Comparison of ENCODE assay signal across 28 cellular contexts in the genomic region with DNA sequence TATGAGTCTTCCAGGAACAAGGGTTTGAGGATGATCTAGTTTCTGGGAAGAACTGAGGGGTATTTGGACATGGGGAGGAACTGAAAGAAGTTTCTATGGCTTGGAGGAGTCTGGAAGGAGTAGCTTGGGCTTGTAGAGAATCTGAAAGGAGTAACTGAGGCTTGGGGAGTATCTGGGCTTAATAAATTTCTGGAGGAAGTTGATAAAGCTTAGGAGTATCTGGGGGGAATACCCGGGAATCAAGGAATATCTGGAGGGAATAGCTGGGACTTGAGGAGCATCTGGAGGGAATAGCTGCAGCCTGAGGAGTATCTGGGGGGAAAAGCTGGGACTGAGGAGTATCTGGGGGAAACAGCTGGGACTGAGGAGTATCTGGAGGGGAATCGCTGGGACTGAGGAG. TPM values are rescaled to one million over a fixed set of nuclear protein-coding genes. Genes with fewer than 3 reads are reported as not detected.
A peak's percentile ranks its signal among the peaks of the same experiment; 100 is the strongest.
DNase-seq lines count a peak whose midpoint lies in the region; ATAC-seq and TF ChIP-seq lines count a peak whose summit lies in the region.
"Had no signal": no experiment of that assay in that cellular context is flagged by ENCODE, and none has a peak within 500 bp of the region (broad histone marks: within the 10 kb centered on the region; RNA-seq: fewer than 3 reads in every experiment).

No MANE protein-coding gene starts in this region.

- no peak overlapping the region for H3K9ac ChIP-seq in trophoblast cell (ENCODE audit: low read length)
- H3K9ac ChIP-seq: BLaER1 had no signal

- no peak overlapping the region for H3K14ac ChIP-seq in trophoblast cell (ENCODE audit: low read length)

- H3K27me3 ChIP-seq in trophoblast cell (ENCODE audit: insufficient read depth, low read length), result no peaks in the 10 kb centered on the region
- H3K27me3 ChIP-seq: BE2C, BLaER1 had no signal

- H3K36me3 ChIP-seq in HEK293 (ENCODE audit: control insufficient read depth in 2 of 2, insufficient read depth in 1 of 2, low read length in 2 of 2) (peaks cover 6 to 22% of the 10 kb centered on the region in 2 experiments; a peak in 2 of 3 replicates), trophoblast cell (ENCODE audit: control insufficient read depth in 1 of 2, insufficient read depth in 2 of 2, low read length in 2 of 2) (peaks cover 0 to 9% of the 10 kb centered on the region in 2 experiments)

- no CpG with 5 or more reads among the region's 2 CpGs for WGBS in trophoblast cell (ENCODE audit: extremely low coverage, insufficient coverage, insufficient read length)

- H3K79me2 ChIP-seq in trophoblast cell (ENCODE audit: control insufficient read depth, insufficient read depth, low read length, poor library complexity), result no peaks in the 10 kb centered on the region

- H3K23ac ChIP-seq in trophoblast cell (ENCODE audit: low read length), result no peak overlapping the region

- no peak overlapping the region for H3K4me3 Mint-ChIP-seq in activated T-helper 1 cell treated with anti-CD3 and anti-CD28 coated beads, Interleukin-12 subunit alpha, Interleukin-12 subunit beta, Interleukin-2, Interleukin-4 antibody, amounts not matched to agents 30 ng/mL and 10 ng/mL and 1 ng/mL, durations not matched to agents 14 hours and 24 hours and 36 hours
- peak overlapping the region; percentile 11 for H3K4me3 Mint-ChIP-seq in endothelial cell (ENCODE audit: unreplicated experiment)
- H3K4me3 Mint-ChIP-seq: CD14-positive monocyte; CD4-positive, alpha-beta memory T cell; CD8-positive, alpha-beta memory T cell had no signal

- H2BK120ac ChIP-seq in trophoblast cell (ENCODE audit: insufficient read depth, low read length, poor library complexity), result no peak overlapping the region

- H3K4me1 Mint-ChIP-seq in activated T-helper 1 cell treated with anti-CD3 and anti-CD28 coated beads, Interleukin-12 subunit alpha, Interleukin-12 subunit beta, Interleukin-2, Interleukin-4 antibody, amounts not matched to agents 30 ng/mL and 10 ng/mL and 1 ng/mL, durations not matched to agents 14 hours and 24 hours and 36 hours (ENCODE audit: low read depth), result no peaks in the 10 kb centered on the region
- no peaks in the 10 kb centered on the region for H3K4me1 Mint-ChIP-seq in endothelial cell (ENCODE audit: unreplicated experiment)
- H3K4me1 Mint-ChIP-seq: CD4-positive, alpha-beta memory T cell had no signal

- CTCF ChIA-PET in HEK293 (lab: Yijun Ruan, JAX), result interaction anchor here (0.7 to 1.3 kb wide), 2 partner anchors 53 to 135 kb away, joined by 4 to 8 read pairs; no protein-coding TSS in a partner anchor

- H3K9me3 Mint-ChIP-seq in activated T-helper 1 cell treated with anti-CD3 and anti-CD28 coated beads, Interleukin-12 subunit alpha, Interleukin-12 subunit beta, Interleukin-2, Interleukin-4 antibody, amounts not matched to agents 30 ng/mL and 10 ng/mL and 1 ng/mL, durations not matched to agents 14 hours and 24 hours and 36 hours, result peaks cover 38% of the 10 kb centered on the region
- H3K9me3 Mint-ChIP-seq in endothelial cell (ENCODE audit: unreplicated experiment), result no peaks in the 10 kb centered on the region

- no peak overlapping the region for H2AK5ac ChIP-seq in trophoblast cell (ENCODE audit: low read length)

- no peak for DNase-seq in activated T-helper 1 cell treated with anti-CD3 and anti-CD28 coated beads, Interleukin-12 subunit alpha, Interleukin-12 subunit beta, Interleukin-2, Interleukin-4 antibody, amounts not matched to agents 30 ng/mL and 10 ng/mL and 1 ng/mL, durations not matched to agents 14 hours and 24 hours and 36 hours (ENCODE audit: low spot score)
- DNase-seq in endothelial cell (ENCODE audit: low spot score) (no peak), SHP77 (lab: John Stamatoyannopoulos, UW) (no peak), trophoblast cell (no peak)
- DNase-seq: 8988T; ACHN; BE2C; C1 segment of cervical spinal cord; CD4-positive, alpha-beta memory T cell; CD4-positive, CD25-positive, alpha-beta regulatory T cell; CD8-positive, alpha-beta memory T cell; COR-L47; DMS 273 treated with DMSO at 0.1 percent for 48 hours; DMS153; DMS53; DMS79; DND-41; EL; GDM1 had no signal

- H2AFZ ChIP-seq in trophoblast cell (ENCODE audit: insufficient read depth, low read length, poor library complexity), result no peak overlapping the region

- H3K79me1 ChIP-seq in trophoblast cell (ENCODE audit: low read length), result no peaks in the 10 kb centered on the region

- H3K9me3 ChIP-seq in HEK293 (ENCODE audit: control insufficient read depth, insufficient read depth, low read depth, low read length), result no peaks in the 10 kb centered on the region
- peaks cover 9% of the 10 kb centered on the region for H3K9me3 ChIP-seq in trophoblast cell (ENCODE audit: insufficient read depth, low read depth, low read length)
- H3K9me3 ChIP-seq: BE2C had no signal

- POLR2A ChIA-PET in HEK293 (lab: Yijun Ruan, JAX), result interaction anchor here (0.6 to 4.1 kb wide), 3 partner anchors 12 to 43 kb away, joined by 4 to 29 read pairs (median 4); a partner anchor contains a TSS

- no peak overlapping the region for H3K27ac ChIP-seq in HEK293 (ENCODE audit: extremely low read depth, low read depth, low read length)
- H3K27ac ChIP-seq in trophoblast cell (ENCODE audit: low read depth, low read length), result no peak overlapping the region
- H3K27ac ChIP-seq: BLaER1 had no signal

- TF ChIP-seq CTCF in HEK293 (tag by site-specific recombination; IDR thresholded peaks at IDR 0.05) (no peak), endothelial cell (IDR thresholded peaks at IDR 0.05; ENCODE audit: unreplicated experiment) (no peak)

- no peaks in the 10 kb centered on the region for H3K27me3 Mint-ChIP-seq in activated T-helper 1 cell treated with anti-CD3 and anti-CD28 coated beads, Interleukin-12 subunit alpha, Interleukin-12 subunit beta, Interleukin-2, Interleukin-4 antibody, amounts not matched to agents 30 ng/mL and 10 ng/mL and 1 ng/mL, durations not matched to agents 14 hours and 24 hours and 36 hours (ENCODE audit: insufficient read depth)
- peaks cover 9% of the 10 kb centered on the region for H3K27me3 Mint-ChIP-seq in endothelial cell (ENCODE audit: unreplicated experiment)
- H3K27me3 Mint-ChIP-seq: CD4-positive, alpha-beta memory T cell; CD8-positive, alpha-beta memory T cell had no signal

- peak overlapping the region; percentile 16 for H3K27ac Mint-ChIP-seq in activated T-helper 1 cell treated with anti-CD3 and anti-CD28 coated beads, Interleukin-12 subunit alpha, Interleukin-12 subunit beta, Interleukin-2, Interleukin-4 antibody, amounts not matched to agents 30 ng/mL and 10 ng/mL and 1 ng/mL, durations not matched to agents 14 hours and 24 hours and 36 hours
- no peak overlapping the region for H3K27ac Mint-ChIP-seq in endothelial cell (ENCODE audit: unreplicated experiment)

- no peak overlapping the region for H4K8ac ChIP-seq in trophoblast cell (ENCODE audit: low read depth, low read length)

- H3K4me3 ChIP-seq in HEK293 (ENCODE audit: low read depth, low read length) (no peak overlapping the region), trophoblast cell (ENCODE audit: low read depth, low read length) (no peak overlapping the region)
- H3K4me3 ChIP-seq: BLaER1, GM12878 had no signal

- ATAC-seq in GM21717 (IDR thresholded peaks at IDR 0.05; ENCODE audit: unreplicated experiment), result no peak
- ATAC-seq: GM12878 had no signal

- no peak overlapping the region for H3K4me2 ChIP-seq in trophoblast cell (ENCODE audit: low read length)
- H3K4me2 ChIP-seq: BLaER1 had no signal

- H3K4me1 ChIP-seq in HEK293 (ENCODE audit: control insufficient read depth, insufficient read depth, low read length), result no peaks in the 10 kb centered on the region
- no peaks in the 10 kb centered on the region for H3K4me1 ChIP-seq in trophoblast cell (ENCODE audit: control insufficient read depth in 1 of 2, insufficient read depth in 2 of 2, low read length in 2 of 2)
- H3K4me1 ChIP-seq: BE2C, BLaER1 had no signal

- peaks cover 20% of the 10 kb centered on the region for H3K36me3 Mint-ChIP-seq in activated T-helper 1 cell treated with anti-CD3 and anti-CD28 coated beads, Interleukin-12 subunit alpha, Interleukin-12 subunit beta, Interleukin-2, Interleukin-4 antibody, amounts not matched to agents 30 ng/mL and 10 ng/mL and 1 ng/mL, durations not matched to agents 14 hours and 24 hours and 36 hours (ENCODE audit: low read depth)
- H3K36me3 Mint-ChIP-seq in endothelial cell (ENCODE audit: low read depth, unreplicated experiment), result peaks cover 45% of the 10 kb centered on the region
- H3K36me3 Mint-ChIP-seq: CD14-positive monocyte; CD4-positive, alpha-beta memory T cell; CD4-positive, CD25-positive, alpha-beta regulatory T cell; CD8-positive, alpha-beta memory T cell had no signal

- H3K18ac ChIP-seq in trophoblast cell (ENCODE audit: low read length), result no peak overlapping the region

- no peak overlapping the region for H2BK5ac ChIP-seq in trophoblast cell (ENCODE audit: low read depth, low read length, poor library complexity)

- H4K91ac ChIP-seq in trophoblast cell (ENCODE audit: low read depth, low read length), result no peak overlapping the region

- H2BK12ac ChIP-seq in trophoblast cell (ENCODE audit: low read length), result no peak overlapping the region

- intact Hi-C loops in activated T-helper 1 cell treated with anti-CD3 and anti-CD28 coated beads, Interleukin-12 subunit alpha, Interleukin-12 subunit beta, Interleukin-2, Interleukin-4 antibody, amounts not matched to agents 30 ng/mL and 10 ng/mL and 1 ng/mL, durations not matched to agents 14 hours and 24 hours and 36 hours (cut with micrococcal nuclease), result no loop called here

- H4K12ac ChIP-seq in trophoblast cell (ENCODE audit: low read depth, low read length), result no peak overlapping the region

- H3K4ac ChIP-seq in trophoblast cell (ENCODE audit: low read depth, low read length), result no peak overlapping the region

RNA-seq across cellular contexts. Expression of a gene that starts 16.0 kb away (rescaled TPM):
- 39.1 and 46.5 TPM in 2 replicates for total RNA-seq in activated T-helper 1 cell treated with anti-CD3 and anti-CD28 coated beads, Interleukin-12 subunit alpha, Interleukin-12 subunit beta, Interleukin-2, Interleukin-4 antibody, amounts not matched to agents 30 ng/mL and 10 ng/mL and 1 ng/mL, durations not matched to agents 14 hours and 24 hours and 36 hours
- 19.0 TPM for total RNA-seq in endothelial cell (ENCODE audit: unreplicated experiment)
- polyA plus RNA-seq in trophoblast cell (2013), result 8.7 TPM in 2 replicates
- polyA plus RNA-seq: CD14-positive monocyte had no signal

RNA-seq across cellular contexts. Expression of a gene that starts 18.2 kb away (rescaled TPM):
- total RNA-seq in activated T-helper 1 cell treated with anti-CD3 and anti-CD28 coated beads, Interleukin-12 subunit alpha, Interleukin-12 subunit beta, Interleukin-2, Interleukin-4 antibody, amounts not matched to agents 30 ng/mL and 10 ng/mL and 1 ng/mL, durations not matched to agents 14 hours and 24 hours and 36 hours, result 12.9 and 15.0 TPM in 2 replicates
- 66.2 TPM for total RNA-seq in endothelial cell (ENCODE audit: unreplicated experiment)
- polyA plus RNA-seq in trophoblast cell (2013), result 41.8 and 46.1 TPM in 2 replicates

RNA-seq across cellular contexts. Expression of a gene that starts 18.2 kb away (rescaled TPM):
- total RNA-seq in activated T-helper 1 cell treated with anti-CD3 and anti-CD28 coated beads, Interleukin-12 subunit alpha, Interleukin-12 subunit beta, Interleukin-2, Interleukin-4 antibody, amounts not matched to agents 30 ng/mL and 10 ng/mL and 1 ng/mL, durations not matched to agents 14 hours and 24 hours and 36 hours, result 11.0 and 13.2 TPM in 2 replicates
- total RNA-seq in endothelial cell (ENCODE audit: unreplicated experiment), result not detected
- 0.89 and 1.2 TPM in 2 replicates for polyA plus RNA-seq in trophoblast cell (2013)
- total RNA-seq: A673, Daoy, G401 had no signal
- polyA plus RNA-seq: AG04450 had no signal

RNA-seq across cellular contexts. Expression of a gene that starts 22.9 kb away (rescaled TPM):
- 15.7 and 19.3 TPM in 2 replicates for total RNA-seq in activated T-helper 1 cell treated with anti-CD3 and anti-CD28 coated beads, Interleukin-12 subunit alpha, Interleukin-12 subunit beta, Interleukin-2, Interleukin-4 antibody, amounts not matched to agents 30 ng/mL and 10 ng/mL and 1 ng/mL, durations not matched to agents 14 hours and 24 hours and 36 hours
- total RNA-seq in endothelial cell (ENCODE audit: unreplicated experiment), result 18.3 TPM
- polyA plus RNA-seq in trophoblast cell (2013), result 13.8 and 15.3 TPM in 2 replicates

RNA-seq across cellular contexts. Expression of a gene that starts 41.4 kb away (rescaled TPM):
- not detected in 2 replicates for total RNA-seq in activated T-helper 1 cell treated with anti-CD3 and anti-CD28 coated beads, Interleukin-12 subunit alpha, Interleukin-12 subunit beta, Interleukin-2, Interleukin-4 antibody, amounts not matched to agents 30 ng/mL and 10 ng/mL and 1 ng/mL, durations not matched to agents 14 hours and 24 hours and 36 hours
- total RNA-seq in endothelial cell (ENCODE audit: unreplicated experiment), result 0.90 TPM
- 4.4 and 5.7 TPM in 2 replicates for polyA plus RNA-seq in trophoblast cell (2013)
- total RNA-seq: A673; CD4-positive, CD25-positive, alpha-beta regulatory T cell; CD8-positive, alpha-beta memory T cell; Daoy; G401; GM12878 had no signal
- polyA plus RNA-seq: AG04450; CD14-positive monocyte; CD4-positive, alpha-beta memory T cell; CD4-positive, CD25-positive, alpha-beta regulatory T cell; CD8-positive, alpha-beta memory T cell had no signal

Comparison
In these comparisons a context has a peak if more than half of its experiments do, and no peak if none do; other contexts are left out.
1. RNA of a gene that starts 18.2 kb away (total RNA-seq): 11.0 to 13.2 TPM in activated T-helper 1 cell treated with anti-CD3 and anti-CD28 coated beads, Interleukin-12 subunit alpha, Interleukin-12 subunit beta, Interleukin-2, Interleukin-4 antibody, amounts not matched to agents 30 ng/mL and 10 ng/mL and 1 ng/mL, durations not matched to agents 14 hours and 24 hours and 36 hours; not detected in endothelial cell (single experiment); every median in the first group is over 10 times any median in the second.